ENCODE assay signal across 8 cellular contexts in genomic region chr18:47150824-47151366, GRCh38. TPM values are rescaled to one million over a fixed set of nuclear protein-coding genes. Genes with fewer than 3 reads are reported as not detected.
A peak's percentile ranks its signal among the peaks of the same experiment; 100 is the strongest.
DNase-seq lines count a peak whose midpoint lies in the region; ATAC-seq lines count a peak whose summit lies in the region.

No MANE protein-coding gene starts in this region.

- H3K36me3 Mint-ChIP-seq in T-helper 1 cell treated with Interleukin-12 subunit alpha and Interleukin-12 subunit beta and Interleukin-4 antibody, amounts not matched to agents 30 μg/mL and 1 μg/mL, for 36 hours (ENCODE audit: low read depth), result peaks cover 3% of the 10 kb centered on the region
- H3K36me3 Mint-ChIP-seq in natural killer cell treated with Interleukin-12 subunit alpha and Interleukin-12 subunit beta and Interleukin-15 and Interleukin-18, amount 100 ng/mL, for 72 hours, result peaks cover 6% of the 10 kb centered on the region

- peak overlapping the region; percentile 94 for H3K9ac ChIP-seq in SK-N-MC (ENCODE audit: insufficient read length)

- no peaks in the 10 kb centered on the region for H3K9me3 Mint-ChIP-seq in T-helper 1 cell treated with Interleukin-12 subunit alpha and Interleukin-12 subunit beta and Interleukin-4 antibody, amounts not matched to agents 30 μg/mL and 1 μg/mL, for 36 hours
- H3K9me3 Mint-ChIP-seq in natural killer cell treated with Interleukin-12 subunit alpha and Interleukin-12 subunit beta and Interleukin-15 and Interleukin-18, amount 100 ng/mL, for 72 hours, result no peaks in the 10 kb centered on the region

- H3K4me1 Mint-ChIP-seq in T-helper 1 cell treated with Interleukin-12 subunit alpha and Interleukin-12 subunit beta and Interleukin-4 antibody, amounts not matched to agents 30 μg/mL and 1 μg/mL, for 36 hours (ENCODE audit: low read depth), result peaks cover 27% of the 10 kb centered on the region
- H3K4me1 Mint-ChIP-seq in natural killer cell treated with Interleukin-12 subunit alpha and Interleukin-12 subunit beta and Interleukin-15 and Interleukin-18, amount 100 ng/mL, for 72 hours (ENCODE audit: low read depth in 2 of 2), result peaks cover 34 to 40% of the 10 kb centered on the region in 2 donors

- H3K9me3 ChIP-seq in SK-N-MC (ENCODE audit: low read depth, low read length), result no peaks in the 10 kb centered on the region
- H3K9me3 ChIP-seq in esophagus (ENCODE audit: control insufficient read depth in 2 of 2, insufficient read depth in 1 of 2, low read depth in 1 of 2, low read length in 1 of 2), result no peaks in the 10 kb centered on the region

- peak overlapping the region; percentile 95 for H3K27ac Mint-ChIP-seq in T-helper 1 cell treated with Interleukin-12 subunit alpha and Interleukin-12 subunit beta and Interleukin-4 antibody, amounts not matched to agents 30 μg/mL and 1 μg/mL, for 36 hours
- H3K27ac Mint-ChIP-seq in natural killer cell treated with Interleukin-12 subunit alpha and Interleukin-12 subunit beta and Interleukin-15 and Interleukin-18, amount 100 ng/mL, for 72 hours, result peak overlapping the region; percentile 97 to 99

- H3K27me3 ChIP-seq in esophagus (ENCODE audit: control insufficient read depth in 1 of 2, insufficient read depth in 2 of 2, low read length in 2 of 2), result no peaks in the 10 kb centered on the region

- 0 out of 2 replicates have a peak overlapping the region, but pooled peaks have one; percentile 75 for H3K27ac ChIP-seq in SK-N-MC
- H3K27ac ChIP-seq in esophagus (ENCODE audit: low read depth in 2 of 2, low read length in 1 of 2), result peak overlapping the region; percentile 90 to 96

- ATAC-seq in HG02943 (IDR thresholded peaks at IDR 0.05; ENCODE audit: low read depth, unreplicated experiment), result peak; percentile 21
- peak; percentile 17 to 20 for ATAC-seq in natural killer cell treated with Interleukin-12 subunit alpha and Interleukin-12 subunit beta and Interleukin-15 and Interleukin-18, amount 100 ng/mL, for 72 hours

- DNase-seq in T-helper 1 cell (no peak), SK-N-MC (ENCODE audit: low read depth, low spot score) (no peak), NCI-H1105 (lab: John Stamatoyannopoulos, UW) (no peak), COLO829 (ENCODE audit: low spot score) (no peak)
- no peak for DNase-seq in natural killer cell treated with Interleukin-12 subunit alpha and Interleukin-12 subunit beta and Interleukin-15 and Interleukin-18, amount 100 ng/mL, for 72 hours (ENCODE audit: low spot score)

- H3K4me3 Mint-ChIP-seq in T-helper 1 cell treated with Interleukin-12 subunit alpha and Interleukin-12 subunit beta and Interleukin-4 antibody, amounts not matched to agents 30 μg/mL and 1 μg/mL, for 36 hours, result peak overlapping the region; percentile 96
- peak overlapping the region; percentile 97 for H3K4me3 Mint-ChIP-seq in natural killer cell treated with Interleukin-12 subunit alpha and Interleukin-12 subunit beta and Interleukin-15 and Interleukin-18, amount 100 ng/mL, for 72 hours

- no peaks in the 10 kb centered on the region for H3K27me3 Mint-ChIP-seq in T-helper 1 cell treated with Interleukin-12 subunit alpha and Interleukin-12 subunit beta and Interleukin-4 antibody, amounts not matched to agents 30 μg/mL and 1 μg/mL, for 36 hours (ENCODE audit: low read depth)
- no peaks in the 10 kb centered on the region for H3K27me3 Mint-ChIP-seq in natural killer cell treated with Interleukin-12 subunit alpha and Interleukin-12 subunit beta and Interleukin-15 and Interleukin-18, amount 100 ng/mL, for 72 hours

- H3K4me3 ChIP-seq in SK-N-MC, result peak overlapping the region; percentile 92
- H3K4me3 ChIP-seq in esophagus (ENCODE audit: low read depth in 1 of 2, low read length in 2 of 2), result peak overlapping the region; percentile 77 to 91

- peaks cover 13% of the 10 kb centered on the region for H3K36me3 ChIP-seq in SK-N-MC (ENCODE audit: insufficient read depth, low read length)
- no peaks in the 10 kb centered on the region for H3K36me3 ChIP-seq in esophagus (ENCODE audit: control insufficient read depth in 2 of 2, insufficient read depth in 2 of 2, low read length in 1 of 2)

- 6% methylated on average over 13 of the region's 13 CpGs for WGBS in esophagus, 2 donors

- H3K4me1 ChIP-seq in esophagus (ENCODE audit: control insufficient read depth in 2 of 2, insufficient read depth in 2 of 2, low read length in 1 of 2), result peaks cover 0 to 4% of the 10 kb centered on the region in 2 donors

RNA-seq across cellular contexts. Expression of gene HDHD2, which starts 0.6 kb away (rescaled TPM):
- polyA plus RNA-seq in esophagus, result 10 to 100 TPM; 13.1 to 13.9 TPM
- total RNA-seq in natural killer cell treated with Interleukin-12 subunit alpha and Interleukin-12 subunit beta and Interleukin-15 and Interleukin-18, amount 100 ng/mL, for 72 hours, result 10 to 100 TPM; 27.7 to 27.8 TPM

RNA-seq across cellular contexts. Expression of gene IER3IP1, which starts 25.3 kb away (rescaled TPM):
- 10 to 100 TPM in 1 of 2 donors, 1 to 10 TPM in 1; 8.8 to 10.6 TPM for polyA plus RNA-seq in esophagus
- 10 to 100 TPM in 1 of 2 donors, 1 to 10 TPM in 1; 10.0 to 15.3 TPM for total RNA-seq in natural killer cell treated with Interleukin-12 subunit alpha and Interleukin-12 subunit beta and Interleukin-15 and Interleukin-18, amount 100 ng/mL, for 72 hours
